17 cellular contexts compared by ENCODE assay signal in the genomic region with DNA sequence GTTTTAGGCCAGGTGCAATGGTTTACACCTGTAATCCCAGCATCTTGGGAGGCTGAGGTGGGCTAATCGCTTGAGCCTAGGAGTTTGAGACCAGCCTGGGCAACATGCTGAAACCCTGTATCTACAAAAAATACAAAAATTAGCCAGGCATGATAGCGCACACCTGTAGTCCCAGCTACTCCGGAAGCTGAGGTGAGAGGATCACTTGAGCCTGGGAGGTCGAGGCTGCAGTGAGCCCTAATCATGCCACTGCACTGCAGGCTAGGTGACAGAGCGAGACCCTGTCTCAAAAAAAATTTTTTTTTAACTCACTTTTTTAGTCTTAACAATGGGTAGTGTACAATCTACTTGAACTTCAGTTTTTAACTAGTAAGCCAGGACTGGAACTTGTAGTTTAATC.
"Had no signal": no experiment of that assay in that cellular context is flagged by ENCODE, and none has a peak within 500 bp of the region (broad histone marks: within the 10 kb centered on the region; RNA-seq: fewer than 3 reads in every experiment).

No MANE protein-coding gene starts in this region.

- ATAC-seq: activated T-cell treated with anti-CD3 and anti-CD28 coated beads, Interleukin-2, amount 50 U/mL, for 4 hours; gastrocnemius medialis; heart left ventricle had no signal

- H3K36me3 ChIP-seq: adrenal gland, cardiac muscle cell, gastrocnemius medialis, heart left ventricle, right atrium auricular region, tibial nerve, uterus had no signal

- H3K27ac ChIP-seq: adrenal gland, cardiac muscle cell, gastrocnemius medialis, heart left ventricle, right atrium auricular region, tibial nerve, uterus, VCaP had no signal

- H3K4me3 ChIP-seq: adrenal gland, cardiac muscle cell, gastrocnemius medialis, heart left ventricle, right atrium auricular region, tibial nerve, uterus had no signal

- DNase-seq: activated CD4-positive, alpha-beta memory T cell treated with anti-CD3 and anti-CD28 coated beads, Interleukin-2, amount 10 ng/mL, durations not matched to agents 7 days and 5 days; activated CD4-positive, alpha-beta T cell treated with anti-CD3 and anti-CD28 coated beads for 4 hours; activated effector memory CD4-positive, alpha-beta T cell treated with Interleukin-2 at 50 U/mL for 16 hours; activated T-cell treated with anti-CD3 and anti-CD28 coated beads, Interleukin-2, amount 50 U/mL, for 4 hours; adrenal gland; erythroblast; gastrocnemius medialis; heart left ventricle; immature natural killer cell; nucleus accumbens; stimulated activated CD4-positive, alpha-beta T cell treated with anti-CD3 and anti-CD28 coated beads, Interleukin-2, amount 100 ng/mL, for 48 hours; stimulated activated naive CD4-positive, alpha-beta T cell; uterus had no signal

- H3K27me3 ChIP-seq: adrenal gland, cardiac muscle cell, gastrocnemius medialis, heart left ventricle, right atrium auricular region, tibial nerve, uterus had no signal

- H3K4me1 ChIP-seq: gastrocnemius medialis, right atrium auricular region, tibial nerve, uterus had no signal

- H3K9me3 ChIP-seq: uterus had no signal
